ENCODE assay signal across 9 cellular contexts in genomic region chr9:92710368-92710767, GRCh38.
"Had no signal": no experiment of that assay in that cellular context is flagged by ENCODE, and none has a peak within 500 bp of the region (broad histone marks: within the 10 kb centered on the region; RNA-seq: fewer than 3 reads in every experiment).

No MANE protein-coding gene starts in this region.

- H3K27me3 Mint-ChIP-seq: activated naive CD4-positive, alpha-beta T cell treated with anti-CD3 and anti-CD28 coated beads, Interleukin-2, amount 50 U/mL, for 24 hours had no signal

- H3K4me1 Mint-ChIP-seq: neural crest cell, WTC11 had no signal

- H3K4me3 Mint-ChIP-seq: activated naive CD4-positive, alpha-beta T cell treated with anti-CD3 and anti-CD28 coated beads, Interleukin-2, amount 50 U/mL, for 24 hours; neural crest cell; WTC11 had no signal

- ATAC-seq: pancreas, WTC11 had no signal

- DNase-seq: activated CD8-positive, alpha-beta memory T cell treated with anti-CD3 and anti-CD28 coated beads, Interleukin-2, amount 50 U/mL, for 48 hours; pancreas; stimulated activated CD4-positive, alpha-beta T cell treated with anti-CD3 and anti-CD28 coated beads, Interleukin-15, amount 100 ng/mL, for 24 hours; stimulated activated CD4-positive, alpha-beta T cell treated with anti-CD3 and anti-CD28 coated beads, Interleukin-4, amount 100 ng/mL, for 24 hours; tibial artery; uterus had no signal

- H3K9me3 Mint-ChIP-seq: activated naive CD4-positive, alpha-beta T cell treated with anti-CD3 and anti-CD28 coated beads, Interleukin-2, amount 50 U/mL, for 24 hours; neural crest cell; WTC11 had no signal

- H3K27ac Mint-ChIP-seq: WTC11 had no signal

- H3K27ac ChIP-seq: pancreas, tibial artery, uterus had no signal
